ENCODE assay signal across 15 cellular contexts in the genomic region with DNA sequence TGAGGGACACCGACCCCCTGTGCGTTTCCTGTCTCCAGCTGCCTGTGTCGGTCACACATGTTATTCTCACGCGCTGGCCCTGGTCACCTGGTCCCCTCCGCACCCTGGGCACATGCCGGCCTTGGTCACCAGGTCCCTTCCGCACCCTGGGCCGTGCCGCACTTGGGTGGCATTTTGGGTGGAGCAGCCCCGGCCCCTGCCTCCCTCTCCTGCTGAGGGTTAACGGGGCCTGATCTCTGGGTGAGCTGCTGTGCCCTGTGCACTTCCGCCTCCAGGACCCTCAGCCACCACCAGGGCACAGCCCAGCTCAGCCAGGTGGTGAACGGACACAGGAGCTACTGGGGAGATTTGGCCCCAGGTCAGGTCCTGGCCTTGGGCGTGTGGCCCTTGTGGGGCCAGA. TPM values are rescaled to one million over a fixed set of nuclear protein-coding genes. Genes with fewer than 3 reads are reported as not detected.
DNase-seq lines count a peak whose midpoint lies in the region; ATAC-seq, FAIRE-seq and TF ChIP-seq lines count a peak whose summit lies in the region.
"Had no signal": no experiment of that assay in that cellular context is flagged by ENCODE, and none has a peak within 500 bp of the region (broad histone marks: within the 10 kb centered on the region; RNA-seq: fewer than 3 reads in every experiment).

No MANE protein-coding gene starts in this region.

- H3K27me3 Mint-ChIP-seq in glutamatergic neuron (ENCODE audit: unreplicated experiment): peaks cover 5% of the 10 kb centered on the region

- peak overlapping the region in 4 of 11 experiments; percentile 21 to 47 (median 28); a peak in 3 of 22 replicates for H3K27ac ChIP-seq in BLaER1 treated with 17β-estradiol and CSF1 and Interleukin-3, amounts not matched to agents 10 nM and 100 nM
- H3K27ac ChIP-seq in HEK293 (ENCODE audit: extremely low read depth, low read depth, low read length) (no peak overlapping the region), VCaP (peak overlapping the region; percentile 13; the same call in 1 of the 2 replicates), HepG2 (ENCODE audit: extremely low read length, insufficient read depth, low read length) (no peak overlapping the region)

- H3K4me1 ChIP-seq in BLaER1 treated with 17β-estradiol and CSF1 and Interleukin-3, amounts not matched to agents 10 nM and 100 nM: peaks cover 51 to 94% (median 89%) of the 10 kb centered on the region in 10 experiments
- H3K4me1 ChIP-seq in HEK293 (ENCODE audit: control insufficient read depth, insufficient read depth, low read length) (no peaks in the 10 kb centered on the region), HepG2 (ENCODE audit: insufficient read depth, low read length) (peaks cover 56% of the 10 kb centered on the region)

- TF ChIP-seq EP300 in HepG2 (IDR thresholded peaks at IDR 0.05; ENCODE audit: low read depth in 2 of 2, low read length in 2 of 2) (no peak), HepG2 (CRISPR knock-in tag; IDR thresholded peaks at IDR 0.05; ENCODE audit: borderline replicate concordance) (no peak)

- no peak overlapping the region for H3K27ac Mint-ChIP-seq in glutamatergic neuron (ENCODE audit: unreplicated experiment)
- H3K27ac Mint-ChIP-seq: CD8-positive, alpha-beta memory T cell; GM23338; H9; HFFc6 had no signal

- 75% methylated on average over 6 of the region's 15 CpGs for WGBS in HepG2 (ENCODE audit: low lambda C conversion rate)

- no peak for FAIRE-seq in HepG2 (lab: Jason Lieb, UNC)
- FAIRE-seq: HTR-8/SVneo had no signal

- peak overlapping the region in 1 of 11 experiments; percentile 9; a peak in 1 of 22 replicates for H3K9ac ChIP-seq in BLaER1 treated with 17β-estradiol and CSF1 and Interleukin-3, amounts not matched to agents 10 nM and 100 nM
- H3K9ac ChIP-seq in HepG2 (ENCODE audit: insufficient read depth, low read depth, low read length): no peak overlapping the region

- H3K4me3 Mint-ChIP-seq in glutamatergic neuron (ENCODE audit: unreplicated experiment): no peak overlapping the region
- H3K4me3 Mint-ChIP-seq: CD8-positive, alpha-beta memory T cell; GM23338; H9; HFFc6 had no signal

- peak overlapping the region in 6 of 11 experiments; percentile 10 to 92 (median 76); a peak in 10 of 22 replicates for H3K4me2 ChIP-seq in BLaER1 treated with 17β-estradiol and CSF1 and Interleukin-3, amounts not matched to agents 10 nM and 100 nM
- H3K4me2 ChIP-seq in HepG2 (ENCODE audit: low read depth, low read length): peak overlapping the region; percentile 56; the same call in 1 of the 2 replicates
- H3K4me2 ChIP-seq: GM23338 had no signal

- ATAC-seq in HepG2: peak; percentile 18; the same call in 2 of the 3 replicates

- DNase-seq in HepG2 (ENCODE audit: low spot score) (no peak), glutamatergic neuron (no peak), Kasumi-1 (lab: John Stamatoyannopoulos, UW) (no peak), GM10266 (ENCODE audit: extremely low spot score) (no peak)
- no peak for DNase-seq in activated CD8-positive, alpha-beta memory T cell treated with anti-CD3 and anti-CD28 coated beads, Interleukin-2, amount 50 U/mL, for 48 hours
- DNase-seq: Caco-2; CD8-positive, alpha-beta memory T cell; GF-D8; HFFc6 had no signal

- H2AFZ ChIP-seq in HepG2 (ENCODE audit: low read length): no peak overlapping the region
- H2AFZ ChIP-seq: GM23338 had no signal

- CTCF ChIA-PET in HEK293 (lab: Yijun Ruan, JAX) (interaction anchor here (0.5 to 1.7 kb wide), 2 partner anchors 9 to 51 kb away, joined by 3 read pairs; no protein-coding TSS in a partner anchor), HepG2 (lab: Yijun Ruan, JAX; ENCODE audit: low intra/inter-chr PET ratio, low total read pairs) (no interaction called here)

- H4K20me1 ChIP-seq in BLaER1 treated with 17β-estradiol and CSF1 and Interleukin-3, amounts not matched to agents 10 nM and 100 nM: peaks cover 0 to 29% (median 0%) of the 10 kb centered on the region in 11 experiments; a peak in 3 of 22 replicates
- no peaks in the 10 kb centered on the region for H4K20me1 ChIP-seq in HepG2 (ENCODE audit: insufficient read depth, low read length)

- H3K27me3 ChIP-seq in BLaER1 treated with 17β-estradiol and CSF1 and Interleukin-3, amounts not matched to agents 10 nM and 100 nM: no peaks in the 10 kb centered on the region
- peaks cover 3 to 11% of the 10 kb centered on the region in 2 experiments; a peak in 4 of 5 replicates for H3K27me3 ChIP-seq in HepG2 (ENCODE audit: control insufficient read depth in 1 of 2, insufficient read depth in 2 of 2, low read length in 2 of 2)

- intact Hi-C loops in HepG2 (cut with micrococcal nuclease; ENCODE audit: unreplicated experiment): loop anchor here (10.0 kb wide), 1 partner anchor 99 kb away; no protein-coding TSS in a partner anchor

- in situ Hi-C loops in HepG2 (cut with HindIII; ENCODE audit: extremely low pct_ligation_motif_present, low pct_unique_long_range_greater_than_20kb): no loop called here

- no TSS peak for BruUV-seq in HepG2 (replicated peaks; lab: Mats Ljungman, UMichigan)

- TF ChIP-seq POLR2A in HepG2 (IDR thresholded peaks at IDR 0.05; ENCODE audit: insufficient read depth in 1 of 2, low read depth in 2 of 2, low read length in 2 of 2): no peak

- POLR2A ChIA-PET in HEK293 (lab: Yijun Ruan, JAX): interaction anchor here (1.0 kb wide), 1 partner anchor 17 kb away, joined by 3 read pairs; no protein-coding TSS in a partner anchor
- POLR2A ChIA-PET in HepG2 (lab: Yijun Ruan, JAX): no interaction called here

- peaks cover 0 to 16% (median 0%) of the 10 kb centered on the region in 11 experiments; a peak in 4 of 22 replicates for H3K36me3 ChIP-seq in BLaER1 treated with 17β-estradiol and CSF1 and Interleukin-3, amounts not matched to agents 10 nM and 100 nM
- H3K36me3 ChIP-seq in HEK293 (ENCODE audit: control insufficient read depth in 2 of 2, insufficient read depth in 1 of 2, low read length in 2 of 2): no peaks in the 10 kb centered on the region
- no peaks in the 10 kb centered on the region for H3K36me3 ChIP-seq in HepG2 (replicated peaks in 1 of 2; ENCODE audit: control insufficient read depth in 1 of 2, insufficient read depth in 2 of 2, low read length in 2 of 2)

- no peak overlapping the region for H3K4me3 ChIP-seq in BLaER1 treated with 17β-estradiol and CSF1 and Interleukin-3, amounts not matched to agents 10 nM and 100 nM
- H3K4me3 ChIP-seq in HEK293 (ENCODE audit: low read depth, low read length) (no peak overlapping the region), HepG2 (replicated peaks in 1 of 3; ENCODE audit: insufficient read depth in 1 of 3, low read depth in 2 of 3, low read length in 3 of 3) (peak overlapping the region in 1 of 3 experiments; percentile 23; a peak in 1 of 6 replicates)
- H3K4me3 ChIP-seq: GM23338 had no signal

- H3K9me3 Mint-ChIP-seq in glutamatergic neuron (ENCODE audit: unreplicated experiment): peaks cover 5% of the 10 kb centered on the region

- TF ChIP-seq CTCF in HEK293 (tag by site-specific recombination; IDR thresholded peaks at IDR 0.05) (no peak), VCaP (conservative IDR thresholded peaks at IDR 0.05) (no peak), HepG2 (CRISPR knock-in tag; IDR thresholded peaks at IDR 0.05) (no peak), glutamatergic neuron (IDR thresholded peaks at IDR 0.05; ENCODE audit: partially characterized antibody, unreplicated experiment) (no peak), GM10266 (IDR thresholded peaks at IDR 0.05; ENCODE audit: control insufficient read depth, insufficient read depth, low read depth, missing control alignments) (no peak)

- no peaks in the 10 kb centered on the region for H3K4me1 Mint-ChIP-seq in glutamatergic neuron (ENCODE audit: low read depth, unreplicated experiment)

- peaks cover 0 to 29% (median 17%) of the 10 kb centered on the region in 11 experiments; a peak in 16 of 22 replicates for H3K9me3 ChIP-seq in BLaER1 treated with 17β-estradiol and CSF1 and Interleukin-3, amounts not matched to agents 10 nM and 100 nM (replicated peaks in 1 of 11)
- no peaks in the 10 kb centered on the region for H3K9me3 ChIP-seq in HEK293 (ENCODE audit: control insufficient read depth, insufficient read depth, low read depth, low read length)
- H3K9me3 ChIP-seq in HepG2 (ENCODE audit: low read length): no peaks in the 10 kb centered on the region
- H3K9me3 ChIP-seq: Caco-2 had no signal

- TF ChIP-seq RAD21 in HepG2 (CRISPR knock-in tag; IDR thresholded peaks at IDR 0.05): no peak

- peaks cover 8% of the 10 kb centered on the region for H3K36me3 Mint-ChIP-seq in glutamatergic neuron (ENCODE audit: unreplicated experiment)

- no peaks in the 10 kb centered on the region for H3K79me2 ChIP-seq in HepG2 (ENCODE audit: insufficient read depth, low read length)

RNA-seq across cellular contexts. Expression of a gene that starts 26.6 kb away (rescaled TPM):
- total RNA-seq in HepG2 (2016; rRNA removed; fragmentation: Illumina TruSeq; extraction: Trizol) (24.6 and 35.1 TPM in 2 replicates), glutamatergic neuron (ENCODE audit: unreplicated experiment) (26.2 TPM)
- total RNA-seq in HepG2 (2016; cell fraction: cytosol; rRNA removed; fragmentation: Illumina TruSeq; extraction: Trizol; ENCODE audit: low read depth): 16.9 and 17.1 TPM in 2 replicates
- 24.1 and 32.9 TPM in 2 replicates for total RNA-seq in HepG2 (2016; cell fraction: insoluble cytoplasmic fraction; rRNA removed; fragmentation: Illumina TruSeq; extraction: Trizol)
- total RNA-seq in HepG2 (2016; cell fraction: membrane; rRNA removed; fragmentation: Illumina TruSeq; extraction: Trizol): 10.3 and 11.2 TPM in 2 replicates
- 29.9 and 34.8 TPM in 2 replicates for total RNA-seq in HepG2 (2016; cell fraction: nucleus; rRNA removed; fragmentation: Illumina TruSeq; extraction: Trizol)
- polyA plus RNA-seq in HepG2 (2011; rRNA removed): 20.1 and 22.2 TPM in 2 replicates
- 11.2 and 11.3 TPM in 2 replicates for polyA plus RNA-seq in HepG2 (2011; cell fraction: cytosol; rRNA removed)
- 110 and 114 TPM in 2 replicates for polyA plus RNA-seq in HepG2 (2011; cell fraction: nucleus; rRNA removed)
- polyA plus RNA-seq in HepG2 (2012): 22.7 and 27.0 TPM in 2 replicates
- 3.0 and 3.7 TPM in 2 replicates for polyA plus RNA-seq in HepG2 (2016; cell fraction: cytosol; fragmentation: Illumina TruSeq; extraction: Trizol; ENCODE audit: low read depth)
- 25.7 and 32.8 TPM in 2 replicates for polyA plus RNA-seq in HepG2 (2016; cell fraction: insoluble cytoplasmic fraction; fragmentation: Illumina TruSeq; extraction: Trizol; ENCODE audit: low read depth)
- polyA plus RNA-seq in HepG2 (2016; cell fraction: membrane; fragmentation: Illumina TruSeq; extraction: Trizol; ENCODE audit: low read depth): 4.3 and 6.1 TPM in 2 replicates
- polyA plus RNA-seq in HepG2 (2016; cell fraction: nucleus; fragmentation: Illumina TruSeq; extraction: Trizol; ENCODE audit: insufficient read depth, low read depth): 70.6 and 74.1 TPM in 2 replicates
- polyA minus RNA-seq in HepG2 (2011; rRNA and poly(A)+ RNA removed; ENCODE audit: low replicate concordance): 9.8 and 26.9 TPM in 2 replicates
- 5.9 and 9.7 TPM in 2 replicates for polyA minus RNA-seq in HepG2 (2011; cell fraction: cytosol; rRNA and poly(A)+ RNA removed)
- 27.0 and 37.2 TPM in 2 replicates for polyA minus RNA-seq in HepG2 (2011; cell fraction: nucleus; rRNA and poly(A)+ RNA removed)

RNA-seq across cellular contexts. Expression of a gene that starts 39.9 kb away (rescaled TPM):
- 11.7 and 15.8 TPM in 2 replicates for total RNA-seq in HepG2 (2016; rRNA removed; fragmentation: Illumina TruSeq; extraction: Trizol)
- 8.0 and 9.1 TPM in 2 replicates for total RNA-seq in HepG2 (2016; cell fraction: cytosol; rRNA removed; fragmentation: Illumina TruSeq; extraction: Trizol; ENCODE audit: low read depth)
- 11.9 and 14.9 TPM in 2 replicates for total RNA-seq in HepG2 (2016; cell fraction: insoluble cytoplasmic fraction; rRNA removed; fragmentation: Illumina TruSeq; extraction: Trizol)
- total RNA-seq in HepG2 (2016; cell fraction: membrane; rRNA removed; fragmentation: Illumina TruSeq; extraction: Trizol): 9.8 and 11.8 TPM in 2 replicates
- total RNA-seq in HepG2 (2016; cell fraction: nucleus; rRNA removed; fragmentation: Illumina TruSeq; extraction: Trizol): 6.6 and 7.1 TPM in 2 replicates
- polyA plus RNA-seq in HepG2 (2011; rRNA removed): 94.1 and 110 TPM in 2 replicates
- polyA plus RNA-seq in HepG2 (2011; cell fraction: cytosol; rRNA removed): 129 and 137 TPM in 2 replicates
- 53.4 and 59.2 TPM in 2 replicates for polyA plus RNA-seq in HepG2 (2011; cell fraction: nucleus; rRNA removed)
- polyA plus RNA-seq in HepG2 (2012): 58.7 and 69.9 TPM in 2 replicates
- 34.3 and 43.0 TPM in 2 replicates for polyA plus RNA-seq in HepG2 (2016; cell fraction: cytosol; fragmentation: Illumina TruSeq; extraction: Trizol; ENCODE audit: low read depth)
- polyA plus RNA-seq in HepG2 (2016; cell fraction: insoluble cytoplasmic fraction; fragmentation: Illumina TruSeq; extraction: Trizol; ENCODE audit: low read depth): 53.0 and 57.2 TPM in 2 replicates
- polyA plus RNA-seq in HepG2 (2016; cell fraction: membrane; fragmentation: Illumina TruSeq; extraction: Trizol; ENCODE audit: low read depth): 32.8 and 40.2 TPM in 2 replicates
- 34.9 and 36.2 TPM in 2 replicates for polyA plus RNA-seq in HepG2 (2016; cell fraction: nucleus; fragmentation: Illumina TruSeq; extraction: Trizol; ENCODE audit: insufficient read depth, low read depth)
- 37.2 and 51.7 TPM in 2 replicates for polyA minus RNA-seq in HepG2 (2011; rRNA and poly(A)+ RNA removed; ENCODE audit: low replicate concordance)
- polyA minus RNA-seq in HepG2 (2011; cell fraction: cytosol; rRNA and poly(A)+ RNA removed): 24.0 and 25.6 TPM in 2 replicates
- 9.0 and 15.4 TPM in 2 replicates for polyA minus RNA-seq in HepG2 (2011; cell fraction: nucleus; rRNA and poly(A)+ RNA removed)
- total RNA-seq in glutamatergic neuron (ENCODE audit: unreplicated experiment): 32.7 TPM

RNA-seq across cellular contexts. Expression of a gene that starts 49.0 kb away (rescaled TPM):
- total RNA-seq in HepG2 (2016; rRNA removed; fragmentation: Illumina TruSeq; extraction: Trizol) (46.8 and 54.4 TPM in 2 replicates), glutamatergic neuron (ENCODE audit: unreplicated experiment) (12.6 TPM)
- total RNA-seq in HepG2 (2016; cell fraction: cytosol; rRNA removed; fragmentation: Illumina TruSeq; extraction: Trizol; ENCODE audit: low read depth): 14.8 and 16.1 TPM in 2 replicates
- total RNA-seq in HepG2 (2016; cell fraction: insoluble cytoplasmic fraction; rRNA removed; fragmentation: Illumina TruSeq; extraction: Trizol): 41.2 and 56.0 TPM in 2 replicates
- total RNA-seq in HepG2 (2016; cell fraction: membrane; rRNA removed; fragmentation: Illumina TruSeq; extraction: Trizol): 53.6 and 57.0 TPM in 2 replicates
- total RNA-seq in HepG2 (2016; cell fraction: nucleus; rRNA removed; fragmentation: Illumina TruSeq; extraction: Trizol): 49.6 and 56.0 TPM in 2 replicates
- polyA plus RNA-seq in HepG2 (2011; rRNA removed): 32.2 and 40.5 TPM in 2 replicates
- polyA plus RNA-seq in HepG2 (2011; cell fraction: cytosol; rRNA removed): 34.8 and 46.1 TPM in 2 replicates
- 58.5 and 63.8 TPM in 2 replicates for polyA plus RNA-seq in HepG2 (2011; cell fraction: nucleus; rRNA removed)
- 30.3 and 31.7 TPM in 2 replicates for polyA plus RNA-seq in HepG2 (2012)
- polyA plus RNA-seq in HepG2 (2016; cell fraction: cytosol; fragmentation: Illumina TruSeq; extraction: Trizol; ENCODE audit: low read depth): 19.7 and 23.3 TPM in 2 replicates
- polyA plus RNA-seq in HepG2 (2016; cell fraction: insoluble cytoplasmic fraction; fragmentation: Illumina TruSeq; extraction: Trizol; ENCODE audit: low read depth): 37.4 and 44.0 TPM in 2 replicates
- polyA plus RNA-seq in HepG2 (2016; cell fraction: membrane; fragmentation: Illumina TruSeq; extraction: Trizol; ENCODE audit: low read depth): 43.7 and 47.5 TPM in 2 replicates
- 78.1 and 78.9 TPM in 2 replicates for polyA plus RNA-seq in HepG2 (2016; cell fraction: nucleus; fragmentation: Illumina TruSeq; extraction: Trizol; ENCODE audit: insufficient read depth, low read depth)
- 56.4 and 145 TPM in 2 replicates for polyA minus RNA-seq in HepG2 (2011; rRNA and poly(A)+ RNA removed; ENCODE audit: low replicate concordance)
- polyA minus RNA-seq in HepG2 (2011; cell fraction: cytosol; rRNA and poly(A)+ RNA removed): 41.5 and 50.9 TPM in 2 replicates
- 28.1 and 33.7 TPM in 2 replicates for polyA minus RNA-seq in HepG2 (2011; cell fraction: nucleus; rRNA and poly(A)+ RNA removed)
